8 cellular contexts compared by ENCODE assay signal in the genomic region with DNA sequence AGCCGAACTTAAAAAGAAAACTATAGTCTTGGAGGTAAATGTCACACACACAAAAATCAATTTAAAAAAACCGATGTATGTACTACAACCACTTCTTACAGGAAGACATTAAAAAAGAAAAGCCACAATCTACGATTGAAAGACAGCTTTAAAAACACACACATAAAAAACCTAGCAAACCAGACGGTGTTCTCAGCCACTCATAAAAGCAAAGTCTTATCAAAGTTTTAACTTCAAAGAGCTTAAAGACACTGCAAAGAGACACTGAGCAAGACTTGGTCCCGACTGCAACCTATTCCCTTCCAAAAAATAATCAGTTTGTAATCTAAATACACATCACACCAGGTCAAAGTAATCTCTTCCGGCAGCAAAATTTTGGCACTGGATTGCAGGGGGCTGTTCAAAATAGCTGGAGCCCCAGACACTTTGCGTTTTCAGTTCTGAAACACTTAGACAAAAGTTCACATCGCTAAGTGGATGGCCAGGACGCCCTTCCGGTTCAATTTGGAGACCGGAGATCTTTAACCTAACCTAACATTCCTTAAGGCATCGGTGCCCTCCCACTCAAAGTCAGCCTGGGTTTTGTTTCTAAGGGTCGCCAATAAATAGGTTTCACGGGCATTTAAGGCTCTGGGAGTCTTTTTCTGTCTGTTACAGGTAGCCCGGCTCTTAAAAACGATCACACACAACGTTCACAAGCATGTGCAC. TPM values are rescaled to one million over a fixed set of nuclear protein-coding genes. Genes with fewer than 3 reads are reported as not detected.
DNase-seq lines count a peak whose midpoint lies in the region; ATAC-seq and TF ChIP-seq lines count a peak whose summit lies in the region.

No MANE protein-coding gene starts in this region.

- intact Hi-C loops in lower lobe of right lung (cut with DNase I): no loop called here
- intact Hi-C loops in tibial artery (cut with DNase I; ENCODE audit: low total_unique reads): no loop called here

- H3K9me3 ChIP-seq in lower lobe of right lung (no peaks in the 10 kb centered on the region), tibial artery (no peaks in the 10 kb centered on the region)

- no peaks in the 10 kb centered on the region for H3K27me3 ChIP-seq in lower lobe of right lung (ENCODE audit: low read depth)
- H3K27me3 ChIP-seq in tibial artery: no peaks in the 10 kb centered on the region

- H3K4me1 ChIP-seq in lower lobe of right lung (peaks cover 66% of the 10 kb centered on the region), tibial artery (peaks cover 0 to 72% (median 58%) of the 10 kb centered on the region in 4 donors)

- H3K4me3 ChIP-seq in astrocyte of the cerebellum (ENCODE audit: low read depth, low read length) (peak overlapping the region; percentile 39), lower lobe of right lung (peak overlapping the region; percentile 59), tibial artery (peak overlapping the region; percentile 64 to 68)

- H3K27ac ChIP-seq in lower lobe of right lung: peak overlapping the region; percentile 56
- peak overlapping the region; percentile 71 to 73 for H3K27ac ChIP-seq in tibial artery

- no peaks in the 10 kb centered on the region for H3K36me3 ChIP-seq in lower lobe of right lung
- H3K36me3 ChIP-seq in tibial artery: no peaks in the 10 kb centered on the region

- ATAC-seq in lower lobe of right lung: no peak

- in situ Hi-C loops in astrocyte of the cerebellum (cut with HindIII; ENCODE audit: low sequenced_read_pairs): no loop called here

- DNase-seq in activated T-cell treated with anti-CD3 and anti-CD28 coated beads, Interleukin-2, amount 50 U/mL, for 1 hour: peak; percentile 31
- no peak for DNase-seq in activated T-cell treated with anti-CD3 and anti-CD28 coated beads for 4 hours
- DNase-seq in astrocyte of the cerebellum (ENCODE audit: low read depth): no peak
- no peak for DNase-seq in lower lobe of right lung
- DNase-seq in tibial artery: no peak
- no peak for DNase-seq in NCI-H345 (lab: John Stamatoyannopoulos, UW)
- no peak for DNase-seq in NCI-H1092 (lab: John Stamatoyannopoulos, UW)
- DNase-seq in NCI-H1436 (lab: John Stamatoyannopoulos, UW): no peak

- TF ChIP-seq CTCF in astrocyte of the cerebellum (IDR thresholded peaks at IDR 0.05; ENCODE audit: low read depth, low read length, missing control alignments): no peak
- no peak for TF ChIP-seq CTCF in lower lobe of right lung (IDR thresholded peaks at IDR 0.05)
- TF ChIP-seq CTCF in tibial artery (IDR thresholded peaks at IDR 0.05): no peak

RNA-seq across cellular contexts. Expression of a gene that starts 2.6 kb away (rescaled TPM):
- total RNA-seq in lower lobe of right lung: 23.9 TPM
